ENCODE assay signal across 8 cellular contexts in genomic region chr6:111759836-111760785, GRCh38.
DNase-seq lines count a peak whose midpoint lies in the region; ATAC-seq and TF ChIP-seq lines count a peak whose summit lies in the region.

No MANE protein-coding gene starts in this region.

- DNase-seq in EL (peak; percentile 18), fibroblast of pulmonary artery (ENCODE audit: low read depth) (peak; percentile 94), skeletal muscle cell (ENCODE audit: low read depth) (peak; percentile 86), GDM1 (lab: John Stamatoyannopoulos, UW) (no peak), ACHN (no peak), erythroblast (lab: John Stamatoyannopoulos, UW) (no peak)
- peak; percentile 62 for DNase-seq in activated CD8-positive, alpha-beta memory T cell treated with anti-CD3 and anti-CD28 coated beads, Interleukin-2, amount 10 ng/mL, durations not matched to agents 7 days and 5 days

- no peak for TF ChIP-seq CTCF in fibroblast of pulmonary artery (IDR thresholded peaks at IDR 0.05; ENCODE audit: low read length, missing control alignments)

- H3K4me3 Mint-ChIP-seq in activated CD8-positive, alpha-beta memory T cell treated with anti-CD3 and anti-CD28 coated beads, Interleukin-2, amount 10 ng/mL, durations not matched to agents 7 days and 5 days: peak overlapping the region; percentile 75

- no peaks in the 10 kb centered on the region for H3K9me3 Mint-ChIP-seq in activated CD8-positive, alpha-beta memory T cell treated with anti-CD3 and anti-CD28 coated beads, Interleukin-2, amount 10 ng/mL, durations not matched to agents 7 days and 5 days (ENCODE audit: low read depth)

- no peak overlapping the region for H3K4me3 ChIP-seq in fibroblast of pulmonary artery (replicated peaks; ENCODE audit: low read depth, low read length)
- peak overlapping the region; percentile 0 for H3K4me3 ChIP-seq in skeletal muscle cell (ENCODE audit: low read depth, low read length)

- CTCF ChIA-PET in activated CD8-positive, alpha-beta memory T cell treated with anti-CD3 and anti-CD28 coated beads, Interleukin-2, amount 10 ng/mL, durations not matched to agents 7 days and 5 days (lab: Charles Lee): interaction anchor here (0.8 to 2.2 kb wide), 14 partner anchors 10 to 107 kb away, joined by 3 to 16 read pairs (median 4); no protein-coding TSS in a partner anchor

- no peak for TF ChIP-seq POLR2A in erythroblast (IDR thresholded peaks at IDR 0.05; ENCODE audit: low read length)

- H3K4me1 Mint-ChIP-seq in activated CD8-positive, alpha-beta memory T cell treated with anti-CD3 and anti-CD28 coated beads, Interleukin-2, amount 10 ng/mL, durations not matched to agents 7 days and 5 days: peaks cover 90% of the 10 kb centered on the region

- in situ Hi-C loops in ACHN (cut with HindIII; ENCODE audit: low pct_ligation_motif_present, low pct_unique_long_range_greater_than_20kb, low sequenced_read_pairs): no loop called here

- H3K27ac Mint-ChIP-seq in activated CD8-positive, alpha-beta memory T cell treated with anti-CD3 and anti-CD28 coated beads, Interleukin-2, amount 10 ng/mL, durations not matched to agents 7 days and 5 days: peak overlapping the region; percentile 99

- peak; percentile 46 for ATAC-seq in activated CD8-positive, alpha-beta memory T cell treated with anti-CD3 and anti-CD28 coated beads, Interleukin-2, amount 10 ng/mL, durations not matched to agents 7 days and 5 days
- ATAC-seq in HG02973 (IDR thresholded peaks at IDR 0.05; ENCODE audit: unreplicated experiment): no peak

- peaks cover 35% of the 10 kb centered on the region for H3K36me3 Mint-ChIP-seq in activated CD8-positive, alpha-beta memory T cell treated with anti-CD3 and anti-CD28 coated beads, Interleukin-2, amount 10 ng/mL, durations not matched to agents 7 days and 5 days

- no peaks in the 10 kb centered on the region for H3K27me3 Mint-ChIP-seq in activated CD8-positive, alpha-beta memory T cell treated with anti-CD3 and anti-CD28 coated beads, Interleukin-2, amount 10 ng/mL, durations not matched to agents 7 days and 5 days

Comparison
In these comparisons a context has a peak if more than half of its experiments do, and no peak if none do; other contexts are left out.
1. DNase-seq: peak in EL (single experiment), activated CD8-positive, alpha-beta memory T cell treated with anti-CD3 and anti-CD28 coated beads, Interleukin-2, amount 10 ng/mL, durations not matched to agents 7 days and 5 days (single experiment), fibroblast of pulmonary artery (single experiment) and skeletal muscle cell (single experiment); none in GDM1 (single experiment), ACHN (single experiment) and erythroblast (0 of 2).